Comparison of ENCODE assay signal across 10 cellular contexts in genomic region chr4:158826882-158827281, GRCh38. TPM values are rescaled to one million over a fixed set of nuclear protein-coding genes. Genes with fewer than 3 reads are reported as not detected.
DNase-seq lines count a peak whose midpoint lies in the region; ATAC-seq, FAIRE-seq and TF ChIP-seq lines count a peak whose summit lies in the region.
"Had no signal": no experiment of that assay in that cellular context is flagged by ENCODE, and none has a peak within 500 bp of the region (broad histone marks: within the 10 kb centered on the region; RNA-seq: fewer than 3 reads in every experiment).

No MANE protein-coding gene starts in this region.

- H3K4me3 ChIP-seq in cardiac muscle cell (no peak overlapping the region), Peyer's patch (no peak overlapping the region), transverse colon (no peak overlapping the region)

- in situ Hi-C loops in transverse colon (cut with MboI; ENCODE audit: low pct_ligation_motif_present in 1 of 4, low pct_unique_long_range_greater_than_20kb in 1 of 4, low sequenced_read_pairs in 3 of 4) (no loop called here), GM13976 (cut with MboI; ENCODE audit: low sequenced_read_pairs, unreplicated experiment) (loop anchor here (25.0 kb wide), 2 partner anchors 565 to 610 kb away; no protein-coding TSS in a partner anchor)

- H3K27ac ChIP-seq in cardiac muscle cell (peak overlapping the region; percentile 87), Peyer's patch (peak overlapping the region in 3 of 4 donors; percentile 30 to 72 (median 32)), transverse colon (peak overlapping the region; percentile 76 to 84 (median 80))

- FAIRE-seq in islet of Langerhans (lab: Jason Lieb, UNC) = peak; percentile 70

- intact Hi-C loops in Right ventricle myocardium inferior (cut with DNase I) = loop anchor here (5.0 kb wide), 1 partner anchor 60 kb away; the partner anchor contains the start of gene FNIP2
- intact Hi-C loops in transverse colon (cut with DNase I; ENCODE audit: low total_unique reads) = no loop called here

- TF ChIP-seq CTCF in cardiac muscle cell (IDR thresholded peaks at IDR 0.05; ENCODE audit: low read depth, low read length) (no peak), Peyer's patch (IDR thresholded peaks at IDR 0.05) (no peak), transverse colon (IDR thresholded peaks at IDR 0.05) (no peak), GM13976 (IDR thresholded peaks at IDR 0.05; ENCODE audit: borderline replicate concordance, control extremely low read depth, extremely low read depth, insufficient read depth, missing control alignments) (no peak)

- H3K9me3 ChIP-seq in cardiac muscle cell (ENCODE audit: low read depth) = no peaks in the 10 kb centered on the region
- no peaks in the 10 kb centered on the region for H3K9me3 ChIP-seq in Peyer's patch
- H3K9me3 ChIP-seq in transverse colon = no peaks in the 10 kb centered on the region

- DNase-seq in cardiac muscle cell (ENCODE audit: low read depth in 1 of 2, low spot score in 1 of 2) (no peak), Right ventricle myocardium inferior (ENCODE audit: missing footprints) (no peak), Peyer's patch (no peak), transverse colon (peak; percentile 55), GM13976 (ENCODE audit: low spot score) (no peak), NOMO-1 treated with dmso at 0.1 percent for 144 hours (lab: John Stamatoyannopoulos, UW; ENCODE audit: unreplicated experiment) (no peak)
- DNase-seq: IMR-90; stimulated activated CD4-positive, alpha-beta T cell treated with anti-CD3 and anti-CD28 coated beads, Interleukin-12 subunit alpha, Interleukin-12 subunit beta, amount 100 ng/mL, for 4 hours had no signal

- no peaks in the 10 kb centered on the region for H3K27me3 ChIP-seq in cardiac muscle cell
- no peaks in the 10 kb centered on the region for H3K27me3 ChIP-seq in Peyer's patch
- no peaks in the 10 kb centered on the region for H3K27me3 ChIP-seq in transverse colon

- H3K36me3 ChIP-seq in cardiac muscle cell = peaks cover 6% of the 10 kb centered on the region
- H3K36me3 ChIP-seq in Peyer's patch = peaks cover 0 to 5% (median 0%) of the 10 kb centered on the region in 3 donors
- H3K36me3 ChIP-seq in transverse colon = peaks cover 0 to 4% (median 1%) of the 10 kb centered on the region in 4 donors

- peaks cover 51% of the 10 kb centered on the region for H3K4me1 ChIP-seq in cardiac muscle cell (ENCODE audit: low read depth)
- H3K4me1 ChIP-seq in Peyer's patch = peaks cover 0 to 52% (median 5%) of the 10 kb centered on the region in 4 donors
- peaks cover 30 to 80% (median 53%) of the 10 kb centered on the region in 4 donors for H3K4me1 ChIP-seq in transverse colon

- no peak for ATAC-seq in Right ventricle myocardium inferior
- ATAC-seq in HG03442 (IDR thresholded peaks at IDR 0.05; ENCODE audit: unreplicated experiment) = no peak

- peak; percentile 38 for TF ChIP-seq EP300 in transverse colon (IDR thresholded peaks at IDR 0.05; ENCODE audit: low read depth)

- no peak for TF ChIP-seq POLR2A in Peyer's patch (IDR thresholded peaks at IDR 0.05)
- TF ChIP-seq POLR2A in transverse colon (IDR thresholded peaks at IDR 0.05) = no peak

- WGBS in transverse colon (ENCODE audit: low coverage in 1 of 2), 2 donors = 27 to 31% methylated on average over 1 of the region's 1 CpG

RNA-seq across cellular contexts. Expression of gene FNIP2, which starts 58.1 kb away (rescaled TPM):
- 45.1 and 74.4 TPM in 2 replicates for total RNA-seq in cardiac muscle cell
- polyA plus RNA-seq in cardiac muscle cell = 29.9 and 60.1 TPM in 2 replicates
- 46.2 TPM for total RNA-seq in Right ventricle myocardium inferior
- 10 to 100 TPM; 31.9 to 40.8 (median 38.6) TPM for total RNA-seq in Peyer's patch
- 100 to 1,000 TPM in 1 of 4 donors, 10 to 100 TPM in 3; 47.2 to 105 (median 64.0) TPM for total RNA-seq in transverse colon

Comparison
In these comparisons a context has a peak if more than half of its experiments do, and no peak if none do; other contexts are left out.
1. H3K27ac ChIP-seq: peak in every context shown above with its lines; median percentile 87 in cardiac muscle cell; 80 in transverse colon; 32 in Peyer's patch.